ENCODE assay signal across 1 cellular context in the genomic region with DNA sequence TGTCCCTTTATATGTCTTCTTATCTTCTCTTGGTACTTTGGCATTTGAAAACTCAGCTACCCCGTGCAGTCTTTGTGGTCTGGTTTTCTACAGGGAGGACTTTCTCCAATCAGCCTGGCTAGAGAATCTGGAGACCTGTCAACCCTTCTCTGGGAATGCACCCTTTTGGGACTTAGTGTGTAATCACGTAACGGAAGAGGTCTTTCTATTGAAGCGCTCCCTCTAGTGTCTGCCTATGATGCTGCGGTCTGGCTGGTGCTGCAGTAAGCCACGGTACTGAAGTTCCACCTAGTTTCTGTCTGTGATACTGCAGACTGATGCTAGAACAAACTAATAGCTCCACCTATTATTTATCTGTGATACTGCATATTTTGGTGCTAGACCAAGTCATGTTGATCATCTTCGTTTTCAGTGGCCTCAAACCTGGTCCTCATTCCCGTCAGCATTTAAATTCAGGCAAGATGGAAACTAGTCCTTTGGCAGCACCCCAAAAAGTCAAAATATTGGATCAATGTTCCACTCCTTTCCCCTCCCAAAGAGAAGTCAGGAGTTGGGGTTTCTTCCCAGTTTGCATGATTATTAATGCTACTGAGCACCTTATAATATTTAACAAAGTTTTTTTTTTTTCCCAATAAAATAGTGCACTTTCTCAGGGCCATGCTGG.
TF ChIP-seq lines count a peak whose summit lies in the region.

No MANE protein-coding gene starts in this region.

TF ChIP-seq in K562, 482 proteins besides CTCF, POLR2A, EP300 and RAD21 (continued from another document and continues in another):
- TF ChIP-seq, protein P1, sequence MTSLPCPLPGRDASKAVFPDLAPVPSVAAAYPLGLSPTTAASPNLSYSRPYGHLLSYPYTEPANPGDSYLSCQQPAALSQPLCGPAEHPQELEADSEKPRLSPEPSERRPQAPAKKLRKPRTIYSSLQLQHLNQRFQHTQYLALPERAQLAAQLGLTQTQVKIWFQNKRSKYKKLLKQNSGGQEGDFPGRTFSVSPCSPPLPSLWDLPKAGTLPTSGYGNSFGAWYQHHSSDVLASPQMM (CRISPR knock-in tag; IDR thresholded peaks at IDR 0.05): no peak
- TF ChIP-seq GABPA (tag; conservative IDR thresholded peaks at IDR 0.05; ENCODE audit: low read depth) (0 out of 2 replicates have a peak, but pooled peaks have one; percentile 30), ZFX (CRISPR knock-in tag; IDR thresholded peaks at IDR 0.05) (no peak), PCBP1 (IDR thresholded peaks at IDR 0.05; ENCODE audit: low read depth, low read length, poor library complexity, severe bottlenecking) (no peak), ETV1 (tag; conservative IDR thresholded peaks at IDR 0.05; ENCODE audit: low read depth) (0 out of 2 replicates have a peak, but pooled peaks have one; percentile 16), GTF2E2 (tag; IDR thresholded peaks at IDR 0.05) (no peak), CAMTA2 (CRISPR knock-in tag; conservative IDR thresholded peaks at IDR 0.05) (no peak), RCOR1 (IDR thresholded peaks at IDR 0.05; ENCODE audit: borderline replicate concordance in 1 of 2, low read depth in 2 of 2, low read length in 2 of 2) (peak in 1 of 2 experiments; percentile 49; a peak in 2 of 4 replicates), MAFK (IDR thresholded peaks at IDR 0.05; ENCODE audit: low read length) (0 out of 2 replicates have a peak, but pooled peaks have one; percentile 5), CC2D1A (IDR thresholded peaks at IDR 0.05) (0 out of 2 replicates have a peak, but pooled peaks have one; percentile 40), ZNF282 (CRISPR knock-in tag; IDR thresholded peaks at IDR 0.05) (no peak), ZNF12 (CRISPR knock-in tag; IDR thresholded peaks at IDR 0.05) (no peak), HMG20B (CRISPR knock-in tag; IDR thresholded peaks at IDR 0.05) (no peak), NEUROD1 (IDR thresholded peaks at IDR 0.05; ENCODE audit: borderline replicate concordance, low read depth, low read length, partially characterized antibody) (no peak), COPS2 (conservative IDR thresholded peaks at IDR 0.05) (no peak), CBFA2T3 (IDR thresholded peaks at IDR 0.05) (no peak), ZNF584 (CRISPR knock-in tag; IDR thresholded peaks at IDR 0.05; ENCODE audit: low read depth) (no peak), ZNF174 (CRISPR knock-in tag; IDR thresholded peaks at IDR 0.05) (no peak), SAP30 (IDR thresholded peaks at IDR 0.05; ENCODE audit: borderline replicate concordance, insufficient read depth, low read depth, low read length, poor library complexity, severe bottlenecking) (no peak), TEAD1 (CRISPR knock-in tag; IDR thresholded peaks at IDR 0.05) (no peak), ZNF436 (CRISPR knock-in tag; IDR thresholded peaks at IDR 0.05) (no peak), NFE2L1 (tag; IDR thresholded peaks at IDR 0.05; ENCODE audit: borderline replicate concordance, low read depth) (no peak), HNRNPH1 (optimal IDR thresholded peaks at IDR 0.05; ENCODE audit: low read depth, low read length) (no peak), CREM (IDR thresholded peaks at IDR 0.05; ENCODE audit: low read depth) (peak; percentile 75), PTTG1 (tag; IDR thresholded peaks at IDR 0.05; ENCODE audit: low read depth) (no peak), ZNF354B (CRISPR knock-in tag; IDR thresholded peaks at IDR 0.05) (no peak), SMAD2 (IDR thresholded peaks at IDR 0.05; ENCODE audit: low read depth, low read length) (no peak), CBX8 (IDR thresholded peaks at IDR 0.05; ENCODE audit: borderline replicate concordance, extremely low read depth, low read depth, low read length, poor library complexity, severe bottlenecking) (no peak), XRCC3 (IDR thresholded peaks at IDR 0.05) (no peak), TFAM (CRISPR knock-in tag; conservative IDR thresholded peaks at IDR 0.05) (no peak)
- TF ChIP-seq, protein P2, sequence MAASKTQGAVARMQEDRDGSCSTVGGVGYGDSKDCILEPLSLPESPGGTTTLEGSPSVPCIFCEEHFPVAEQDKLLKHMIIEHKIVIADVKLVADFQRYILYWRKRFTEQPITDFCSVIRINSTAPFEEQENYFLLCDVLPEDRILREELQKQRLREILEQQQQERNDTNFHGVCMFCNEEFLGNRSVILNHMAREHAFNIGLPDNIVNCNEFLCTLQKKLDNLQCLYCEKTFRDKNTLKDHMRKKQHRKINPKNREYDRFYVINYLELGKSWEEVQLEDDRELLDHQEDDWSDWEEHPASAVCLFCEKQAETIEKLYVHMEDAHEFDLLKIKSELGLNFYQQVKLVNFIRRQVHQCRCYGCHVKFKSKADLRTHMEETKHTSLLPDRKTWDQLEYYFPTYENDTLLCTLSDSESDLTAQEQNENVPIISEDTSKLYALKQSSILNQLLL (CRISPR knock-in tag; IDR thresholded peaks at IDR 0.05; ENCODE audit: borderline replicate concordance): no peak
- TF ChIP-seq, protein P3, sequence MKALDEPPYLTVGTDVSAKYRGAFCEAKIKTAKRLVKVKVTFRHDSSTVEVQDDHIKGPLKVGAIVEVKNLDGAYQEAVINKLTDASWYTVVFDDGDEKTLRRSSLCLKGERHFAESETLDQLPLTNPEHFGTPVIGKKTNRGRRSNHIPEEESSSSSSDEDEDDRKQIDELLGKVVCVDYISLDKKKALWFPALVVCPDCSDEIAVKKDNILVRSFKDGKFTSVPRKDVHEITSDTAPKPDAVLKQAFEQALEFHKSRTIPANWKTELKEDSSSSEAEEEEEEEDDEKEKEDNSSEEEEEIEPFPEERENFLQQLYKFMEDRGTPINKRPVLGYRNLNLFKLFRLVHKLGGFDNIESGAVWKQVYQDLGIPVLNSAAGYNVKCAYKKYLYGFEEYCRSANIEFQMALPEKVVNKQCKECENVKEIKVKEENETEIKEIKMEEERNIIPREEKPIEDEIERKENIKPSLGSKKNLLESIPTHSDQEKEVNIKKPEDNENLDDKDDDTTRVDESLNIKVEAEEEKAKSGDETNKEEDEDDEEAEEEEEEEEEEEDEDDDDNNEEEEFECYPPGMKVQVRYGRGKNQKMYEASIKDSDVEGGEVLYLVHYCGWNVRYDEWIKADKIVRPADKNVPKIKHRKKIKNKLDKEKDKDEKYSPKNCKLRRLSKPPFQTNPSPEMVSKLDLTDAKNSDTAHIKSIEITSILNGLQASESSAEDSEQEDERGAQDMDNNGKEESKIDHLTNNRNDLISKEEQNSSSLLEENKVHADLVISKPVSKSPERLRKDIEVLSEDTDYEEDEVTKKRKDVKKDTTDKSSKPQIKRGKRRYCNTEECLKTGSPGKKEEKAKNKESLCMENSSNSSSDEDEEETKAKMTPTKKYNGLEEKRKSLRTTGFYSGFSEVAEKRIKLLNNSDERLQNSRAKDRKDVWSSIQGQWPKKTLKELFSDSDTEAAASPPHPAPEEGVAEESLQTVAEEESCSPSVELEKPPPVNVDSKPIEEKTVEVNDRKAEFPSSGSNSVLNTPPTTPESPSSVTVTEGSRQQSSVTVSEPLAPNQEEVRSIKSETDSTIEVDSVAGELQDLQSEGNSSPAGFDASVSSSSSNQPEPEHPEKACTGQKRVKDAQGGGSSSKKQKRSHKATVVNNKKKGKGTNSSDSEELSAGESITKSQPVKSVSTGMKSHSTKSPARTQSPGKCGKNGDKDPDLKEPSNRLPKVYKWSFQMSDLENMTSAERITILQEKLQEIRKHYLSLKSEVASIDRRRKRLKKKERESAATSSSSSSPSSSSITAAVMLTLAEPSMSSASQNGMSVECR (CRISPR knock-in tag; IDR thresholded peaks at IDR 0.05): no peak
- TF ChIP-seq, protein P4, sequence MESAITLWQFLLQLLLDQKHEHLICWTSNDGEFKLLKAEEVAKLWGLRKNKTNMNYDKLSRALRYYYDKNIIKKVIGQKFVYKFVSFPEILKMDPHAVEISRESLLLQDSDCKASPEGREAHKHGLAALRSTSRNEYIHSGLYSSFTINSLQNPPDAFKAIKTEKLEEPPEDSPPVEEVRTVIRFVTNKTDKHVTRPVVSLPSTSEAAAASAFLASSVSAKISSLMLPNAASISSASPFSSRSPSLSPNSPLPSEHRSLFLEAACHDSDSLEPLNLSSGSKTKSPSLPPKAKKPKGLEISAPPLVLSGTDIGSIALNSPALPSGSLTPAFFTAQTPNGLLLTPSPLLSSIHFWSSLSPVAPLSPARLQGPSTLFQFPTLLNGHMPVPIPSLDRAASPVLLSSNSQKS (CRISPR knock-in tag; IDR thresholded peaks at IDR 0.05): no peak
- TF ChIP-seq, protein P5, sequence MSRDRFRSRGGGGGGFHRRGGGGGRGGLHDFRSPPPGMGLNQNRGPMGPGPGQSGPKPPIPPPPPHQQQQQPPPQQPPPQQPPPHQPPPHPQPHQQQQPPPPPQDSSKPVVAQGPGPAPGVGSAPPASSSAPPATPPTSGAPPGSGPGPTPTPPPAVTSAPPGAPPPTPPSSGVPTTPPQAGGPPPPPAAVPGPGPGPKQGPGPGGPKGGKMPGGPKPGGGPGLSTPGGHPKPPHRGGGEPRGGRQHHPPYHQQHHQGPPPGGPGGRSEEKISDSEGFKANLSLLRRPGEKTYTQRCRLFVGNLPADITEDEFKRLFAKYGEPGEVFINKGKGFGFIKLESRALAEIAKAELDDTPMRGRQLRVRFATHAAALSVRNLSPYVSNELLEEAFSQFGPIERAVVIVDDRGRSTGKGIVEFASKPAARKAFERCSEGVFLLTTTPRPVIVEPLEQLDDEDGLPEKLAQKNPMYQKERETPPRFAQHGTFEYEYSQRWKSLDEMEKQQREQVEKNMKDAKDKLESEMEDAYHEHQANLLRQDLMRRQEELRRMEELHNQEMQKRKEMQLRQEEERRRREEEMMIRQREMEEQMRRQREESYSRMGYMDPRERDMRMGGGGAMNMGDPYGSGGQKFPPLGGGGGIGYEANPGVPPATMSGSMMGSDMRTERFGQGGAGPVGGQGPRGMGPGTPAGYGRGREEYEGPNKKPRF (IDR thresholded peaks at IDR 0.05; ENCODE audit: low read depth, low read length): no peak
- TF ChIP-seq, protein P6, sequence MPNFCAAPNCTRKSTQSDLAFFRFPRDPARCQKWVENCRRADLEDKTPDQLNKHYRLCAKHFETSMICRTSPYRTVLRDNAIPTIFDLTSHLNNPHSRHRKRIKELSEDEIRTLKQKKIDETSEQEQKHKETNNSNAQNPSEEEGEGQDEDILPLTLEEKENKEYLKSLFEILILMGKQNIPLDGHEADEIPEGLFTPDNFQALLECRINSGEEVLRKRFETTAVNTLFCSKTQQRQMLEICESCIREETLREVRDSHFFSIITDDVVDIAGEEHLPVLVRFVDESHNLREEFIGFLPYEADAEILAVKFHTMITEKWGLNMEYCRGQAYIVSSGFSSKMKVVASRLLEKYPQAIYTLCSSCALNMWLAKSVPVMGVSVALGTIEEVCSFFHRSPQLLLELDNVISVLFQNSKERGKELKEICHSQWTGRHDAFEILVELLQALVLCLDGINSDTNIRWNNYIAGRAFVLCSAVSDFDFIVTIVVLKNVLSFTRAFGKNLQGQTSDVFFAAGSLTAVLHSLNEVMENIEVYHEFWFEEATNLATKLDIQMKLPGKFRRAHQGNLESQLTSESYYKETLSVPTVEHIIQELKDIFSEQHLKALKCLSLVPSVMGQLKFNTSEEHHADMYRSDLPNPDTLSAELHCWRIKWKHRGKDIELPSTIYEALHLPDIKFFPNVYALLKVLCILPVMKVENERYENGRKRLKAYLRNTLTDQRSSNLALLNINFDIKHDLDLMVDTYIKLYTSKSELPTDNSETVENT (CRISPR knock-in tag; IDR thresholded peaks at IDR 0.05): no peak
- TF ChIP-seq, protein P7, sequence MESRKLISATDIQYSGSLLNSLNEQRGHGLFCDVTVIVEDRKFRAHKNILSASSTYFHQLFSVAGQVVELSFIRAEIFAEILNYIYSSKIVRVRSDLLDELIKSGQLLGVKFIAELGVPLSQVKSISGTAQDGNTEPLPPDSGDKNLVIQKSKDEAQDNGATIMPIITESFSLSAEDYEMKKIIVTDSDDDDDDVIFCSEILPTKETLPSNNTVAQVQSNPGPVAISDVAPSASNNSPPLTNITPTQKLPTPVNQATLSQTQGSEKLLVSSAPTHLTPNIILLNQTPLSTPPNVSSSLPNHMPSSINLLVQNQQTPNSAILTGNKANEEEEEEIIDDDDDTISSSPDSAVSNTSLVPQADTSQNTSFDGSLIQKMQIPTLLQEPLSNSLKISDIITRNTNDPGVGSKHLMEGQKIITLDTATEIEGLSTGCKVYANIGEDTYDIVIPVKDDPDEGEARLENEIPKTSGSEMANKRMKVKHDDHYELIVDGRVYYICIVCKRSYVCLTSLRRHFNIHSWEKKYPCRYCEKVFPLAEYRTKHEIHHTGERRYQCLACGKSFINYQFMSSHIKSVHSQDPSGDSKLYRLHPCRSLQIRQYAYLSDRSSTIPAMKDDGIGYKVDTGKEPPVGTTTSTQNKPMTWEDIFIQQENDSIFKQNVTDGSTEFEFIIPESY (CRISPR knock-in tag; IDR thresholded peaks at IDR 0.05): peak; percentile 42; the same call in 1 of the 2 replicates
- TF ChIP-seq, protein P8, sequence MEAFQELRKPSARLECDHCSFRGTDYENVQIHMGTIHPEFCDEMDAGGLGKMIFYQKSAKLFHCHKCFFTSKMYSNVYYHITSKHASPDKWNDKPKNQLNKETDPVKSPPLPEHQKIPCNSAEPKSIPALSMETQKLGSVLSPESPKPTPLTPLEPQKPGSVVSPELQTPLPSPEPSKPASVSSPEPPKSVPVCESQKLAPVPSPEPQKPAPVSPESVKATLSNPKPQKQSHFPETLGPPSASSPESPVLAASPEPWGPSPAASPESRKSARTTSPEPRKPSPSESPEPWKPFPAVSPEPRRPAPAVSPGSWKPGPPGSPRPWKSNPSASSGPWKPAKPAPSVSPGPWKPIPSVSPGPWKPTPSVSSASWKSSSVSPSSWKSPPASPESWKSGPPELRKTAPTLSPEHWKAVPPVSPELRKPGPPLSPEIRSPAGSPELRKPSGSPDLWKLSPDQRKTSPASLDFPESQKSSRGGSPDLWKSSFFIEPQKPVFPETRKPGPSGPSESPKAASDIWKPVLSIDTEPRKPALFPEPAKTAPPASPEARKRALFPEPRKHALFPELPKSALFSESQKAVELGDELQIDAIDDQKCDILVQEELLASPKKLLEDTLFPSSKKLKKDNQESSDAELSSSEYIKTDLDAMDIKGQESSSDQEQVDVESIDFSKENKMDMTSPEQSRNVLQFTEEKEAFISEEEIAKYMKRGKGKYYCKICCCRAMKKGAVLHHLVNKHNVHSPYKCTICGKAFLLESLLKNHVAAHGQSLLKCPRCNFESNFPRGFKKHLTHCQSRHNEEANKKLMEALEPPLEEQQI (IDR thresholded peaks at IDR 0.05): no peak
- TF ChIP-seq, protein P9, sequence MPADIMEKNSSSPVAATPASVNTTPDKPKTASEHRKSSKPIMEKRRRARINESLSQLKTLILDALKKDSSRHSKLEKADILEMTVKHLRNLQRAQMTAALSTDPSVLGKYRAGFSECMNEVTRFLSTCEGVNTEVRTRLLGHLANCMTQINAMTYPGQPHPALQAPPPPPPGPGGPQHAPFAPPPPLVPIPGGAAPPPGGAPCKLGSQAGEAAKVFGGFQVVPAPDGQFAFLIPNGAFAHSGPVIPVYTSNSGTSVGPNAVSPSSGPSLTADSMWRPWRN (IDR thresholded peaks at IDR 0.05; ENCODE audit: low read depth): no peak
- TF ChIP-seq, protein P10, sequence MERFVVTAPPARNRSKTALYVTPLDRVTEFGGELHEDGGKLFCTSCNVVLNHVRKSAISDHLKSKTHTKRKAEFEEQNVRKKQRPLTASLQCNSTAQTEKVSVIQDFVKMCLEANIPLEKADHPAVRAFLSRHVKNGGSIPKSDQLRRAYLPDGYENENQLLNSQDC (CRISPR knock-in tag; IDR thresholded peaks at IDR 0.05): no peak
